In the genomic region with DNA sequence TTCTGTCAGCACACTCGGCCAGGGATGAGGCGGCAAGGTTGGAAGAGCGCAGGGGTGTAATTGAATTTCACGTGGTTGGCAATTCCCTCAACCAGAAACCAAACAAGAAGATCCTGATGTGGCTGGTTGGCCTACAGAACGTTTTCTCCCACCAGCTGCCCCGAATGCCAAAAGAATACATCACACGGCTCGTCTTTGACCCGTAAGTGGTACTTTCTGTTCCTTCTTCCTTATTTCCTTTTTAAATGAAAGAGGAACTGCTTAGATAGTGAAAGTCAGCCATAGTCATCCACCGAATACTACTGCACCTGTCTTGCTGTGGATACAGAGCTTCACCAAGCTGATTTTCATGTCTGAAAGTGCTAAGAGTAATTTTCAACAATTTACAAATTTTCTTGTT, we compare ENCODE assay signal across 9 cellular contexts.
A peak's percentile ranks its signal among the peaks of the same experiment; 100 is the strongest.
DNase-seq lines count a peak whose midpoint lies in the region; ATAC-seq and TF ChIP-seq lines count a peak whose summit lies in the region.
"Had no signal": no experiment of that assay in that cellular context is flagged by ENCODE, and none has a peak within 500 bp of the region (broad histone marks: within the 10 kb centered on the region; RNA-seq: fewer than 3 reads in every experiment).

No MANE protein-coding gene starts in this region.

- H3K9me3 ChIP-seq in esophagus muscularis mucosa (no peaks in the 10 kb centered on the region), H9 (ENCODE audit: control insufficient read depth, low read depth, low read length) (no peaks in the 10 kb centered on the region)

- peak; percentile 99 for ATAC-seq in GM21390 (IDR thresholded peaks at IDR 0.05; ENCODE audit: unreplicated experiment)
- ATAC-seq in HG03442 (IDR thresholded peaks at IDR 0.05; ENCODE audit: unreplicated experiment) = peak; percentile 100
- peak; percentile 44 for ATAC-seq in effector memory CD8-positive, alpha-beta T cell (replicated peaks)

- no peaks in the 10 kb centered on the region for H4K20me1 ChIP-seq in H9 (ENCODE audit: control insufficient read depth, insufficient read depth, insufficient read length)

- H3K4me2 ChIP-seq in H9 (ENCODE audit: insufficient read depth, insufficient read length, low read length) = no peak overlapping the region

- no peaks in the 10 kb centered on the region for H3K23me2 ChIP-seq in H9 (ENCODE audit: insufficient read length, low read depth, low read length, poor library complexity, severe bottlenecking)

- no peak overlapping the region for H2BK120ac ChIP-seq in H9 (ENCODE audit: low read depth, low read length, poor library complexity, severe bottlenecking)

- H3K23ac ChIP-seq in H9 (ENCODE audit: insufficient read length, low read depth, low read length) = no peak overlapping the region

- H2BK5ac ChIP-seq in H9 (ENCODE audit: insufficient read length, low read length) = no peak overlapping the region

- no peak overlapping the region for H2AK5ac ChIP-seq in H9 (ENCODE audit: insufficient read length, low read length)

- H3K27ac ChIP-seq in esophagus muscularis mucosa (replicated peaks in 1 of 4) (no peak overlapping the region), H9 (ENCODE audit: insufficient read length, low read depth, low read length) (no peak overlapping the region)

- no peaks in the 10 kb centered on the region for H3K9me3 Mint-ChIP-seq in effector memory CD8-positive, alpha-beta T cell
- no peaks in the 10 kb centered on the region for H3K9me3 Mint-ChIP-seq in H9

- intact Hi-C loops in esophagus muscularis mucosa (cut with DNase I) = no loop called here

- no peak overlapping the region for H4K8ac ChIP-seq in H9 (replicated peaks; ENCODE audit: insufficient read length, low read depth, low read length)

- no peak for TF ChIP-seq POLR2A in esophagus muscularis mucosa (IDR thresholded peaks at IDR 0.05; ENCODE audit: low read depth)

- H3K4me1 ChIP-seq in esophagus muscularis mucosa (peaks cover 0 to 8% (median 7%) of the 10 kb centered on the region in 4 donors), H9 (ENCODE audit: insufficient read depth, low read length) (no peaks in the 10 kb centered on the region)

- H3K4me1 Mint-ChIP-seq in effector memory CD8-positive, alpha-beta T cell (ENCODE audit: low read depth in 2 of 2) = peaks cover 8% of the 10 kb centered on the region in 2 donors
- H3K4me1 Mint-ChIP-seq in H9 = no peaks in the 10 kb centered on the region

- no peaks in the 10 kb centered on the region for H3K79me2 ChIP-seq in H9 (ENCODE audit: insufficient read depth, low read length)

- no peak overlapping the region for H4K91ac ChIP-seq in H9 (ENCODE audit: insufficient read length, low read depth, low read length)

- no peak overlapping the region for H3K4ac ChIP-seq in H9 (ENCODE audit: low read depth, low read length)

- no peaks in the 10 kb centered on the region for H3K27me3 ChIP-seq in esophagus muscularis mucosa
- H3K27me3 ChIP-seq in H9 (ENCODE audit: insufficient read depth, low read length) = no peaks in the 10 kb centered on the region

- no peak overlapping the region for H3K56ac ChIP-seq in H9 (ENCODE audit: insufficient read length, low read depth, low read length)

- no peak overlapping the region for H2BK15ac ChIP-seq in H9 (ENCODE audit: low read depth, low read length)

- DNase-seq in GM12864 (ENCODE audit: low read depth) = peak; percentile 75
- no peak for DNase-seq in effector memory CD8-positive, alpha-beta T cell
- no peak for DNase-seq in esophagus muscularis mucosa (ENCODE audit: extremely low spot score)
- no peak for DNase-seq in H9
- DNase-seq in ureter (ENCODE audit: low spot score) = no peak
- no peak for DNase-seq in activated CD4-positive, CD25-positive, alpha-beta regulatory T cell treated with anti-CD3 and anti-CD28 coated beads, Interleukin-2, amount 50 U/mL, for 72 hours
- DNase-seq: NCI-H524 had no signal

- H2AFZ ChIP-seq in H9 (ENCODE audit: low read length) = no peak overlapping the region

- no peak overlapping the region for H4K5ac ChIP-seq in H9 (ENCODE audit: insufficient read length, low read depth, low read length)

- no peak overlapping the region for H3T11ph ChIP-seq in H9 (ENCODE audit: low read length)

- H3K14ac ChIP-seq in H9 (ENCODE audit: insufficient read depth, low read length) = no peak overlapping the region

- TF ChIP-seq EP300 in esophagus muscularis mucosa (IDR thresholded peaks at IDR 0.05) = no peak

- no peak overlapping the region for H3K4me3 Mint-ChIP-seq in effector memory CD8-positive, alpha-beta T cell
- H3K4me3 Mint-ChIP-seq in H9 = no peak overlapping the region

- H3K4me3 ChIP-seq in GM12864 (ENCODE audit: low read depth, low read length) (peak overlapping the region; percentile 27), esophagus muscularis mucosa (no peak overlapping the region)

- H3K9ac ChIP-seq in H9 (ENCODE audit: extremely low read depth, insufficient read length, low read length) = no peak overlapping the region

- H3K79me1 ChIP-seq in H9 (ENCODE audit: insufficient read depth, low read depth, low read length, poor library complexity, severe bottlenecking) = no peaks in the 10 kb centered on the region

- H3K27me3 Mint-ChIP-seq in effector memory CD8-positive, alpha-beta T cell = no peaks in the 10 kb centered on the region
- no peaks in the 10 kb centered on the region for H3K27me3 Mint-ChIP-seq in H9 (ENCODE audit: low read depth)

- H3K36me3 Mint-ChIP-seq in effector memory CD8-positive, alpha-beta T cell (ENCODE audit: insufficient read depth) = peaks cover 88% of the 10 kb centered on the region
- peaks cover 0 to 3% (median 0%) of the 10 kb centered on the region in 3 experiments; a peak in 2 of 7 replicates for H3K36me3 Mint-ChIP-seq in H9 (ENCODE audit: insufficient read depth in 1 of 3, low read depth in 3 of 3)

- no peak overlapping the region for H3K27ac Mint-ChIP-seq in effector memory CD8-positive, alpha-beta T cell
- H3K27ac Mint-ChIP-seq in H9 = no peak overlapping the region

- WGBS in esophagus muscularis mucosa = 87% methylated on average over 10 of the region's 10 CpGs
- WGBS in H9 (ENCODE audit: extremely low coverage, insufficient read length, low lambda C conversion rate) = no CpG with 5 or more reads among the region's 10 CpGs

- H2BK12ac ChIP-seq in H9 (ENCODE audit: insufficient read length, low read depth, low read length) = no peak overlapping the region

- H3K36me3 ChIP-seq in esophagus muscularis mucosa = peaks cover 19 to 79% (median 42%) of the 10 kb centered on the region in 4 donors

- no peak overlapping the region for H3K18ac ChIP-seq in H9 (ENCODE audit: insufficient read length, low read depth, low read length)

- TF ChIP-seq CTCF in GM12864 (IDR thresholded peaks at IDR 0.05; ENCODE audit: low read depth, low read length, missing control alignments) = no peak
- TF ChIP-seq CTCF in esophagus muscularis mucosa (IDR thresholded peaks at IDR 0.05) = no peak
- TF ChIP-seq CTCF in H9 (conservative IDR thresholded peaks at IDR 0.05) = no peak

- no peak overlapping the region for H2BK20ac ChIP-seq in H9 (ENCODE audit: low read depth, low read length, poor library complexity, severe bottlenecking)

Comparison
In these comparisons a context has a peak if more than half of its experiments do, and no peak if none do; other contexts are left out.
1. ATAC-seq: peak in every context shown above with its lines; median percentile 100 in HG03442; 99 in GM21390; 44 in effector memory CD8-positive, alpha-beta T cell.